ENCODE assay signal across 1 cellular context in the genomic region with DNA sequence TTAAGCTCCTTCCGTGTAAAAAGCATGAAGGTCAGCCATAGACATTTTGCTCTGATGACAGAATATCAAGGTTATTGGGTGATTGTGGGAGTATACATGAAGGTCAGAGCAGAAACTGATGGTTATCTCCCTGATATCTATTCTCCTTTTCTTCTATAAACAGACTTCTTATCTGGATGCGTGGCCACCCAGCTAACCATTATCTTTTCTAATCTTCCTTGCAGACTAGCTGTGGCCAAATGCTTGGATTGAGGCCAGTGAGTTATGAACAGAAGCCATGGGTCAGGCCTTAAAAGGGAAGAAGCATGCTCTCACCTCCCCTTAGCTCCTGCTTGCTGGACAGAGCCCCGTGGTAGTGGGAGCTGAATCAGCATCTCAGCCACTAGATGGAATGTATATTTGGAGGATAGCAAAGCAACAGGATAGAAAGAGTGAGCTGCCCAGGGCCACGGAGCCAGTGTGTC.
TF ChIP-seq lines count a peak whose summit lies in the region.

No MANE protein-coding gene starts in this region.

TF ChIP-seq in IMR-90, 13 proteins besides CTCF, POLR2A, EP300 and RAD21:
- TF ChIP-seq CEBPB (IDR thresholded peaks at IDR 0.05; ENCODE audit: low read depth, low read length) (no peak), FOS (IDR thresholded peaks at IDR 0.05; ENCODE audit: low read depth, low read length) (no peak), MAZ (IDR thresholded peaks at IDR 0.05; ENCODE audit: borderline replicate concordance, low read depth, low read length) (no peak), SMC3 (IDR thresholded peaks at IDR 0.05; ENCODE audit: low read depth, low read length) (no peak)
- TF ChIP-seq, protein P1, sequence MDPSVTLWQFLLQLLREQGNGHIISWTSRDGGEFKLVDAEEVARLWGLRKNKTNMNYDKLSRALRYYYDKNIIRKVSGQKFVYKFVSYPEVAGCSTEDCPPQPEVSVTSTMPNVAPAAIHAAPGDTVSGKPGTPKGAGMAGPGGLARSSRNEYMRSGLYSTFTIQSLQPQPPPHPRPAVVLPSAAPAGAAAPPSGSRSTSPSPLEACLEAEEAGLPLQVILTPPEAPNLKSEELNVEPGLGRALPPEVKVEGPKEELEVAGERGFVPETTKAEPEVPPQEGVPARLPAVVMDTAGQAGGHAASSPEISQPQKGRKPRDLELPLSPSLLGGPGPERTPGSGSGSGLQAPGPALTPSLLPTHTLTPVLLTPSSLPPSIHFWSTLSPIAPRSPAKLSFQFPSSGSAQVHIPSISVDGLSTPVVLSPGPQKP (IDR thresholded peaks at IDR 0.05; ENCODE audit: borderline replicate concordance, low read depth, low read length) = no peak
